In the genomic region with DNA sequence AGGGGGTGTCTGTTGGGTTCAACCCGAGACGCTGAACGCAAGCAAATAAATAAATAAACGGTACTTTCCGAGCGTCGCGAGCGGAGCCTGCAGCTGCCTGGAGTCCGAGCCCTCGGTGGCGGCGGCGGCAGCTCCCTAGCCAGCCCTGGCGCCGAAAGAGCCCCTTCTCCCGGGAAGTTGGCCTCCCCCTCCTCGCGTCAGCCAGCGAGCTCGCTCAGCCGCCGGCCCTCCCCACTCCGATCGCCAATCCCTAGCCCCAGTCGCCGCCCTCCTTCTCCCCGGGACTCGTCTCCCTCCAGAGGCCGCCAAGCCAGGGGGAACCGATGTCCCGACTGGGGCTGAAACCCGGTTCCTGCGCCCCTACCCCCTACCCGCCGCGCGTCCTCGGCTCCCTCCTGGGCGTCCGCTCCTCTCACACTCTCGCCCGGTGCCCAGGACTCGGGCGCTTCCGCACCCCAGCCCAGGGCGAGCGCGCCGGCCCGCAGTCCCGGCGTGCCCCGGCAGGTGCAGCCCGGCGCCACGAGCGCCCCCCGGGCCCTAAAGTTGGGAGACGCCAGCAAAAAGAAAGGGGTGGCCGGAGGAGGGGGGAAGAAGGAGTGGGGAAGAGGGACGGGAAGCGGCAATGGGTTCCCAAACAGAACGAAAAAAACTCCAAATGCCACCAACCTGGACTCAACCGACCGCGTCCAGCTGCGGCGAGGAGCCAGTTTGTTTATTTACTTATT, we compare ENCODE assay signal across 1 cellular context.
TF ChIP-seq lines count a peak whose summit lies in the region.

A gene with protein sequence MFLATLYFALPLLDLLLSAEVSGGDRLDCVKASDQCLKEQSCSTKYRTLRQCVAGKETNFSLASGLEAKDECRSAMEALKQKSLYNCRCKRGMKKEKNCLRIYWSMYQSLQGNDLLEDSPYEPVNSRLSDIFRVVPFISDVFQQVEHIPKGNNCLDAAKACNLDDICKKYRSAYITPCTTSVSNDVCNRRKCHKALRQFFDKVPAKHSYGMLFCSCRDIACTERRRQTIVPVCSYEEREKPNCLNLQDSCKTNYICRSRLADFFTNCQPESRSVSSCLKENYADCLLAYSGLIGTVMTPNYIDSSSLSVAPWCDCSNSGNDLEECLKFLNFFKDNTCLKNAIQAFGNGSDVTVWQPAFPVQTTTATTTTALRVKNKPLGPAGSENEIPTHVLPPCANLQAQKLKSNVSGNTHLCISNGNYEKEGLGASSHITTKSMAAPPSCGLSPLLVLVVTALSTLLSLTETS (minus strand): TSS at position 710 of the 725 bp plus-strand sequence. CDS start 1,177 bp downstream, outside the sequence.

TF ChIP-seq in H1, 55 proteins besides CTCF, POLR2A, EP300 and RAD21 (continues in another document):
- TF ChIP-seq NANOG (IDR thresholded peaks at IDR 0.05; ENCODE audit: insufficient read depth, low read depth, low read length, poor library complexity, severe bottlenecking) = no peak
- TF ChIP-seq SIX5 (IDR thresholded peaks at IDR 0.05; ENCODE audit: low read depth, low read length) = no peak
- TF ChIP-seq, protein P1, sequence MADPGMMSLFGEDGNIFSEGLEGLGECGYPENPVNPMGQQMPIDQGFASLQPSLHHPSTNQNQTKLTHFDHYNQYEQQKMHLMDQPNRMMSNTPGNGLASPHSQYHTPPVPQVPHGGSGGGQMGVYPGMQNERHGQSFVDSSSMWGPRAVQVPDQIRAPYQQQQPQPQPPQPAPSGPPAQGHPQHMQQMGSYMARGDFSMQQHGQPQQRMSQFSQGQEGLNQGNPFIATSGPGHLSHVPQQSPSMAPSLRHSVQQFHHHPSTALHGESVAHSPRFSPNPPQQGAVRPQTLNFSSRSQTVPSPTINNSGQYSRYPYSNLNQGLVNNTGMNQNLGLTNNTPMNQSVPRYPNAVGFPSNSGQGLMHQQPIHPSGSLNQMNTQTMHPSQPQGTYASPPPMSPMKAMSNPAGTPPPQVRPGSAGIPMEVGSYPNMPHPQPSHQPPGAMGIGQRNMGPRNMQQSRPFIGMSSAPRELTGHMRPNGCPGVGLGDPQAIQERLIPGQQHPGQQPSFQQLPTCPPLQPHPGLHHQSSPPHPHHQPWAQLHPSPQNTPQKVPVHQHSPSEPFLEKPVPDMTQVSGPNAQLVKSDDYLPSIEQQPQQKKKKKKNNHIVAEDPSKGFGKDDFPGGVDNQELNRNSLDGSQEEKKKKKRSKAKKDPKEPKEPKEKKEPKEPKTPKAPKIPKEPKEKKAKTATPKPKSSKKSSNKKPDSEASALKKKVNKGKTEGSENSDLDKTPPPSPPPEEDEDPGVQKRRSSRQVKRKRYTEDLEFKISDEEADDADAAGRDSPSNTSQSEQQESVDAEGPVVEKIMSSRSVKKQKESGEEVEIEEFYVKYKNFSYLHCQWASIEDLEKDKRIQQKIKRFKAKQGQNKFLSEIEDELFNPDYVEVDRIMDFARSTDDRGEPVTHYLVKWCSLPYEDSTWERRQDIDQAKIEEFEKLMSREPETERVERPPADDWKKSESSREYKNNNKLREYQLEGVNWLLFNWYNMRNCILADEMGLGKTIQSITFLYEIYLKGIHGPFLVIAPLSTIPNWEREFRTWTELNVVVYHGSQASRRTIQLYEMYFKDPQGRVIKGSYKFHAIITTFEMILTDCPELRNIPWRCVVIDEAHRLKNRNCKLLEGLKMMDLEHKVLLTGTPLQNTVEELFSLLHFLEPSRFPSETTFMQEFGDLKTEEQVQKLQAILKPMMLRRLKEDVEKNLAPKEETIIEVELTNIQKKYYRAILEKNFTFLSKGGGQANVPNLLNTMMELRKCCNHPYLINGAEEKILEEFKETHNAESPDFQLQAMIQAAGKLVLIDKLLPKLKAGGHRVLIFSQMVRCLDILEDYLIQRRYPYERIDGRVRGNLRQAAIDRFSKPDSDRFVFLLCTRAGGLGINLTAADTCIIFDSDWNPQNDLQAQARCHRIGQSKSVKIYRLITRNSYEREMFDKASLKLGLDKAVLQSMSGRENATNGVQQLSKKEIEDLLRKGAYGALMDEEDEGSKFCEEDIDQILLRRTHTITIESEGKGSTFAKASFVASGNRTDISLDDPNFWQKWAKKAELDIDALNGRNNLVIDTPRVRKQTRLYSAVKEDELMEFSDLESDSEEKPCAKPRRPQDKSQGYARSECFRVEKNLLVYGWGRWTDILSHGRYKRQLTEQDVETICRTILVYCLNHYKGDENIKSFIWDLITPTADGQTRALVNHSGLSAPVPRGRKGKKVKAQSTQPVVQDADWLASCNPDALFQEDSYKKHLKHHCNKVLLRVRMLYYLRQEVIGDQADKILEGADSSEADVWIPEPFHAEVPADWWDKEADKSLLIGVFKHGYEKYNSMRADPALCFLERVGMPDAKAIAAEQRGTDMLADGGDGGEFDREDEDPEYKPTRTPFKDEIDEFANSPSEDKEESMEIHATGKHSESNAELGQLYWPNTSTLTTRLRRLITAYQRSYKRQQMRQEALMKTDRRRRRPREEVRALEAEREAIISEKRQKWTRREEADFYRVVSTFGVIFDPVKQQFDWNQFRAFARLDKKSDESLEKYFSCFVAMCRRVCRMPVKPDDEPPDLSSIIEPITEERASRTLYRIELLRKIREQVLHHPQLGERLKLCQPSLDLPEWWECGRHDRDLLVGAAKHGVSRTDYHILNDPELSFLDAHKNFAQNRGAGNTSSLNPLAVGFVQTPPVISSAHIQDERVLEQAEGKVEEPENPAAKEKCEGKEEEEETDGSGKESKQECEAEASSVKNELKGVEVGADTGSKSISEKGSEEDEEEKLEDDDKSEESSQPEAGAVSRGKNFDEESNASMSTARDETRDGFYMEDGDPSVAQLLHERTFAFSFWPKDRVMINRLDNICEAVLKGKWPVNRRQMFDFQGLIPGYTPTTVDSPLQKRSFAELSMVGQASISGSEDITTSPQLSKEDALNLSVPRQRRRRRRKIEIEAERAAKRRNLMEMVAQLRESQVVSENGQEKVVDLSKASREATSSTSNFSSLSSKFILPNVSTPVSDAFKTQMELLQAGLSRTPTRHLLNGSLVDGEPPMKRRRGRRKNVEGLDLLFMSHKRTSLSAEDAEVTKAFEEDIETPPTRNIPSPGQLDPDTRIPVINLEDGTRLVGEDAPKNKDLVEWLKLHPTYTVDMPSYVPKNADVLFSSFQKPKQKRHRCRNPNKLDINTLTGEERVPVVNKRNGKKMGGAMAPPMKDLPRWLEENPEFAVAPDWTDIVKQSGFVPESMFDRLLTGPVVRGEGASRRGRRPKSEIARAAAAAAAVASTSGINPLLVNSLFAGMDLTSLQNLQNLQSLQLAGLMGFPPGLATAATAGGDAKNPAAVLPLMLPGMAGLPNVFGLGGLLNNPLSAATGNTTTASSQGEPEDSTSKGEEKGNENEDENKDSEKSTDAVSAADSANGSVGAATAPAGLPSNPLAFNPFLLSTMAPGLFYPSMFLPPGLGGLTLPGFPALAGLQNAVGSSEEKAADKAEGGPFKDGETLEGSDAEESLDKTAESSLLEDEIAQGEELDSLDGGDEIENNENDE (IDR thresholded peaks at IDR 0.05; ENCODE audit: insufficient replicate concordance, low read length) = no peak
- TF ChIP-seq CBX5 (IDR thresholded peaks at IDR 0.05; ENCODE audit: low read depth, low read length) = no peak
- TF ChIP-seq RBBP5 (IDR thresholded peaks at IDR 0.05; ENCODE audit: borderline replicate concordance, low read depth, low read length) = peak; percentile 80
- TF ChIP-seq JUND (IDR thresholded peaks at IDR 0.05; ENCODE audit: low read length) = no peak
- no peak for TF ChIP-seq BACH1 (IDR thresholded peaks at IDR 0.05; ENCODE audit: low read length)
- TF ChIP-seq CHD2 (IDR thresholded peaks at IDR 0.05; ENCODE audit: low read length) = no peak
- TF ChIP-seq MAFK (IDR thresholded peaks at IDR 0.05; ENCODE audit: low read depth, low read length) = no peak
- TF ChIP-seq TAF1 (IDR thresholded peaks at IDR 0.05; ENCODE audit: low read depth, low read length) = no peak
- TF ChIP-seq KDM4A (IDR thresholded peaks at IDR 0.05; ENCODE audit: low read depth, low read length, severe bottlenecking) = peak; percentile 67
- TF ChIP-seq EGR1 (IDR thresholded peaks at IDR 0.05; ENCODE audit: borderline replicate concordance, low read depth, low read length) = 0 out of 2 replicates have a peak, but pooled peaks have one; percentile 38
- no peak for TF ChIP-seq HDAC2 (IDR thresholded peaks at IDR 0.05; ENCODE audit: borderline replicate concordance in 1 of 2, low read depth in 2 of 2, low read length in 2 of 2)
- TF ChIP-seq PHF8 (conservative IDR thresholded peaks at IDR 0.05; ENCODE audit: low read depth, low read length) = no peak; the same call in 1 of the 2 replicates
- peak; percentile 23 for TF ChIP-seq EZH2 (IDR thresholded peaks at IDR 0.05; ENCODE audit: low read depth, low read length, severe bottlenecking)
- TF ChIP-seq YY1 (IDR thresholded peaks at IDR 0.05; ENCODE audit: low read depth, low read length) = 0 out of 2 replicates have a peak, but pooled peaks have one; percentile 7
- TF ChIP-seq, protein P2, sequence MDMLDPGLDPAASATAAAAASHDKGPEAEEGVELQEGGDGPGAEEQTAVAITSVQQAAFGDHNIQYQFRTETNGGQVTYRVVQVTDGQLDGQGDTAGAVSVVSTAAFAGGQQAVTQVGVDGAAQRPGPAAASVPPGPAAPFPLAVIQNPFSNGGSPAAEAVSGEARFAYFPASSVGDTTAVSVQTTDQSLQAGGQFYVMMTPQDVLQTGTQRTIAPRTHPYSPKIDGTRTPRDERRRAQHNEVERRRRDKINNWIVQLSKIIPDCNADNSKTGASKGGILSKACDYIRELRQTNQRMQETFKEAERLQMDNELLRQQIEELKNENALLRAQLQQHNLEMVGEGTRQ (IDR thresholded peaks at IDR 0.05; ENCODE audit: low read length) = no peak
- no peak for TF ChIP-seq NRF1 (IDR thresholded peaks at IDR 0.05; ENCODE audit: low read depth, low read length)
- TF ChIP-seq, protein P3, sequence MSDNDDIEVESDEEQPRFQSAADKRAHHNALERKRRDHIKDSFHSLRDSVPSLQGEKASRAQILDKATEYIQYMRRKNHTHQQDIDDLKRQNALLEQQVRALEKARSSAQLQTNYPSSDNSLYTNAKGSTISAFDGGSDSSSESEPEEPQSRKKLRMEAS (IDR thresholded peaks at IDR 0.05) = peak; percentile 39; the same call in 1 of the 2 replicates
- TF ChIP-seq RFX5 (IDR thresholded peaks at IDR 0.05; ENCODE audit: borderline replicate concordance, low read depth, low read length) = no peak
- no peak for TF ChIP-seq TBP (IDR thresholded peaks at IDR 0.05; ENCODE audit: low read depth, low read length)
- TF ChIP-seq SAP30 (IDR thresholded peaks at IDR 0.05; ENCODE audit: insufficient read depth, insufficient replicate concordance, low read length) = no peak
- no peak for TF ChIP-seq RXRA (IDR thresholded peaks at IDR 0.05; ENCODE audit: insufficient read depth, low read depth, low read length)
- no peak for TF ChIP-seq GABPA (IDR thresholded peaks at IDR 0.05; ENCODE audit: borderline replicate concordance, insufficient read depth, low read length)
- TF ChIP-seq, protein P4, sequence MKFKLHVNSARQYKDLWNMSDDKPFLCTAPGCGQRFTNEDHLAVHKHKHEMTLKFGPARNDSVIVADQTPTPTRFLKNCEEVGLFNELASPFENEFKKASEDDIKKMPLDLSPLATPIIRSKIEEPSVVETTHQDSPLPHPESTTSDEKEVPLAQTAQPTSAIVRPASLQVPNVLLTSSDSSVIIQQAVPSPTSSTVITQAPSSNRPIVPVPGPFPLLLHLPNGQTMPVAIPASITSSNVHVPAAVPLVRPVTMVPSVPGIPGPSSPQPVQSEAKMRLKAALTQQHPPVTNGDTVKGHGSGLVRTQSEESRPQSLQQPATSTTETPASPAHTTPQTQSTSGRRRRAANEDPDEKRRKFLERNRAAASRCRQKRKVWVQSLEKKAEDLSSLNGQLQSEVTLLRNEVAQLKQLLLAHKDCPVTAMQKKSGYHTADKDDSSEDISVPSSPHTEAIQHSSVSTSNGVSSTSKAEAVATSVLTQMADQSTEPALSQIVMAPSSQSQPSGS (IDR thresholded peaks at IDR 0.05; ENCODE audit: low read length) = no peak
- TF ChIP-seq GTF2F1 (IDR thresholded peaks at IDR 0.05; ENCODE audit: borderline replicate concordance, low read depth, low read length) = no peak
- no peak for TF ChIP-seq SIN3A (conservative IDR thresholded peaks at IDR 0.05 in 1 of 2, IDR thresholded peaks at IDR 0.05 in 1 of 2; ENCODE audit: low read depth in 1 of 2, low read length in 2 of 2)
- TF ChIP-seq HDAC6 (IDR thresholded peaks at IDR 0.05; ENCODE audit: low read depth, low read length) = no peak
- no peak for TF ChIP-seq KDM1A (IDR thresholded peaks at IDR 0.05; ENCODE audit: borderline replicate concordance, low read length)
- TF ChIP-seq SP1 (IDR thresholded peaks at IDR 0.05; ENCODE audit: low read depth, low read length) = no peak
- TF ChIP-seq TAF7 (optimal IDR thresholded peaks at IDR 0.05; ENCODE audit: borderline replicate concordance, low read depth, low read length) = no peak
- no peak for TF ChIP-seq POLR2AphosphoS5 (IDR thresholded peaks at IDR 0.05; ENCODE audit: low read depth, low read length)
- TF ChIP-seq SUZ12 (IDR thresholded peaks at IDR 0.05; ENCODE audit: low read length) = no peak; the same call in 1 of the 2 replicates
- TF ChIP-seq ZNF274 (IDR thresholded peaks at IDR 0.05; ENCODE audit: borderline replicate concordance, extremely low read depth, low read length) = no peak
- no peak for TF ChIP-seq SP2 (IDR thresholded peaks at IDR 0.05; ENCODE audit: low read length)
- no peak for TF ChIP-seq CREB1 (IDR thresholded peaks at IDR 0.05)
- TF ChIP-seq CTBP2 (IDR thresholded peaks at IDR 0.05; ENCODE audit: borderline replicate concordance, insufficient read depth, insufficient read length, low read length) = peak; percentile 85
- no peak for TF ChIP-seq CEBPB (IDR thresholded peaks at IDR 0.05; ENCODE audit: low read depth, low read length)
- no peak for TF ChIP-seq TCF12 (IDR thresholded peaks at IDR 0.05; ENCODE audit: low read depth, low read length)
- no peak for TF ChIP-seq SIRT6 (IDR thresholded peaks at IDR 0.05; ENCODE audit: low read length)
- TF ChIP-seq BRCA1 (IDR thresholded peaks at IDR 0.05; ENCODE audit: low read depth, low read length) = no peak
- no peak for TF ChIP-seq TEAD4 (IDR thresholded peaks at IDR 0.05; ENCODE audit: low read depth, low read length)
- no peak for TF ChIP-seq SRF (IDR thresholded peaks at IDR 0.05; ENCODE audit: low read depth, low read length)
- no peak for TF ChIP-seq FOSL1 (IDR thresholded peaks at IDR 0.05; ENCODE audit: insufficient read depth, low read depth, low read length)
- peak; percentile 84 for TF ChIP-seq ASH2L (IDR thresholded peaks at IDR 0.05; ENCODE audit: low read length)
- TF ChIP-seq, protein P5, sequence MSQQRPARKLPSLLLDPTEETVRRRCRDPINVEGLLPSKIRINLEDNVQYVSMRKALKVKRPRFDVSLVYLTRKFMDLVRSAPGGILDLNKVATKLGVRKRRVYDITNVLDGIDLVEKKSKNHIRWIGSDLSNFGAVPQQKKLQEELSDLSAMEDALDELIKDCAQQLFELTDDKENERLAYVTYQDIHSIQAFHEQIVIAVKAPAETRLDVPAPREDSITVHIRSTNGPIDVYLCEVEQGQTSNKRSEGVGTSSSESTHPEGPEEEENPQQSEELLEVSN (IDR thresholded peaks at IDR 0.05) = no peak; the same call in 1 of the 2 replicates
- TF ChIP-seq RNF2 (IDR thresholded peaks at IDR 0.05; ENCODE audit: borderline replicate concordance, low read depth, low read length, missing control alignments, poor library complexity, severe bottlenecking) = no peak
- TF ChIP-seq JUN (IDR thresholded peaks at IDR 0.05; ENCODE audit: low read depth, low read length) = no peak
- TF ChIP-seq POU5F1 (IDR thresholded peaks at IDR 0.05; ENCODE audit: low read depth, low read length) = no peak
- TF ChIP-seq CBX8 (IDR thresholded peaks at IDR 0.05; ENCODE audit: borderline replicate concordance, low read depth, low read length) = no peak
- TF ChIP-seq SP4 (IDR thresholded peaks at IDR 0.05; ENCODE audit: low read length) = no peak
- TF ChIP-seq BCL11A (IDR thresholded peaks at IDR 0.05; ENCODE audit: low read depth in 2 of 2, low read length in 2 of 2) = no peak
- TF ChIP-seq CHD1 (IDR thresholded peaks at IDR 0.05; ENCODE audit: low read depth, low read length) = no peak
- TF ChIP-seq KDM5A (IDR thresholded peaks at IDR 0.05; ENCODE audit: low read length) = no peak
